ENCODE assay signal across 19 cellular contexts in the genomic region with DNA sequence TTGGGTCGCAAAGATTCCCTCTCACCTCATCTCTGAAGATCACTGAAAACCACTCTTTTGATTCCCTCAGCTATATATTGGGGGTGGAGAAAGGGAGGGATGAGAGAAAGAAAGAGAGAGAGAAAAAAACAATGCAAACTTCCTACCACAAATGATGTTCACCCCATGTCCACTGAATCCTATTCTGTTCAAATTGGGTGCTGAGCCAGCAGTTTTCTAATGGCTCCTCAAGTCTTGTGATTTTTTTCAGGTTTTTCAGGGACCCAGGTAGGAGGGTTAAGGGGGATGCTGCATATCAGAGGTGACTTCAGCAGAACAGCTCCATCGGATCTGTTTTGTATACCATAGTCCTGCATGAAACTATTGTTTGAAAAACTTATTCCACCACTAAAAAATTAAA.
A peak's percentile ranks its signal among the peaks of the same experiment; 100 is the strongest.
DNase-seq lines count a peak whose midpoint lies in the region; FAIRE-seq and TF ChIP-seq lines count a peak whose summit lies in the region.
"Had no signal": no experiment of that assay in that cellular context is flagged by ENCODE, and none has a peak within 500 bp of the region (broad histone marks: within the 10 kb centered on the region; RNA-seq: fewer than 3 reads in every experiment).

No MANE protein-coding gene starts in this region.

- H3K27ac Mint-ChIP-seq in Calu3 (ENCODE audit: unreplicated experiment) (peak overlapping the region; percentile 99), astrocyte (ENCODE audit: unreplicated experiment) (peak overlapping the region; percentile 38)
- H3K27ac Mint-ChIP-seq: activated naive CD4-positive, alpha-beta T cell treated with anti-CD3 and anti-CD28 coated beads, Interleukin-2, amount 50 U/mL, for 24 hours; activated T-helper 1 cell treated with anti-CD3 and anti-CD28 coated beads, Interleukin-12 subunit alpha, Interleukin-12 subunit beta, Interleukin-2, Interleukin-4 antibody, amounts not matched to agents 30 ng/mL and 10 ng/mL and 1 ng/mL, durations not matched to agents 14 hours and 24 hours and 36 hours; H9 had no signal

- POLR2A ChIA-PET in A673 (lab: Charles Lee; ENCODE audit: low non-redundant PET) = no interaction called here

- BruUV-seq in Calu3 (replicated peaks; lab: Mats Ljungman, UMichigan) (no TSS peak), A673 (replicated peaks; lab: Mats Ljungman, UMichigan) (no TSS peak)

- no peaks in the 10 kb centered on the region for H3K27me3 Mint-ChIP-seq in Calu3 (ENCODE audit: unreplicated experiment)
- H3K27me3 Mint-ChIP-seq in astrocyte (ENCODE audit: low read depth, unreplicated experiment) = no peaks in the 10 kb centered on the region
- H3K27me3 Mint-ChIP-seq: activated naive CD4-positive, alpha-beta T cell treated with anti-CD3 and anti-CD28 coated beads, Interleukin-2, amount 50 U/mL, for 24 hours had no signal

- no peaks in the 10 kb centered on the region for H3K9me3 Mint-ChIP-seq in Calu3 (ENCODE audit: low read depth, unreplicated experiment)
- H3K9me3 Mint-ChIP-seq in astrocyte (ENCODE audit: unreplicated experiment) = no peaks in the 10 kb centered on the region
- H3K9me3 Mint-ChIP-seq: activated naive CD4-positive, alpha-beta T cell treated with anti-CD3 and anti-CD28 coated beads, Interleukin-2, amount 50 U/mL, for 24 hours; H9 had no signal

- TF ChIP-seq CTCF in Calu3 (IDR thresholded peaks at IDR 0.05; ENCODE audit: unreplicated experiment) = no peak
- TF ChIP-seq CTCF in astrocyte (IDR thresholded peaks at IDR 0.05; ENCODE audit: insufficient read depth, low read depth, low read length) = no peak
- TF ChIP-seq CTCF in keratinocyte (optimal IDR thresholded peaks at IDR 0.05 in 1 of 3, IDR thresholded peaks at IDR 0.05 in 1 of 3, conservative IDR thresholded peaks at IDR 0.05 in 1 of 3; ENCODE audit: extremely low read depth in 1 of 3, insufficient read depth in 2 of 3, low read length in 3 of 3) = no peak
- TF ChIP-seq CTCF in smooth muscle cell (IDR thresholded peaks at IDR 0.05; ENCODE audit: borderline replicate concordance, insufficient read depth, poor library complexity, severe bottlenecking) = no peak
- no peak for TF ChIP-seq CTCF in GM13977 (IDR thresholded peaks at IDR 0.05; ENCODE audit: extremely low read depth, insufficient read depth, missing control alignments)
- no peak for TF ChIP-seq CTCF in A673 (conservative IDR thresholded peaks at IDR 0.05; ENCODE audit: low read depth, low read length)

- H3K4me1 Mint-ChIP-seq in Calu3 (ENCODE audit: low read depth, unreplicated experiment) = peaks cover 82% of the 10 kb centered on the region
- peaks cover 27% of the 10 kb centered on the region for H3K4me1 Mint-ChIP-seq in astrocyte (ENCODE audit: low read depth, unreplicated experiment)
- H3K4me1 Mint-ChIP-seq: activated naive CD4-positive, alpha-beta T cell treated with anti-CD3 and anti-CD28 coated beads, Interleukin-2, amount 50 U/mL, for 24 hours had no signal

- H3K9ac ChIP-seq in astrocyte (ENCODE audit: low read length) = no peak overlapping the region
- H3K9ac ChIP-seq in keratinocyte (ENCODE audit: control insufficient read depth, extremely low read depth, insufficient read depth, low read length) = peak overlapping the region; percentile 71
- peak overlapping the region; percentile 74 for H3K9ac ChIP-seq in smooth muscle cell (ENCODE audit: low read depth)

- H3K9me1 ChIP-seq in keratinocyte (ENCODE audit: control insufficient read depth, extremely low read depth, insufficient read depth, low read length) = no peaks in the 10 kb centered on the region

- no peak for FAIRE-seq in astrocyte (lab: Jason Lieb, UNC)
- no peak for FAIRE-seq in keratinocyte (lab: Jason Lieb, UNC)

- CTCF ChIA-PET in Calu3 (lab: Charles Lee) = interaction anchor here (0.5 to 2.4 kb wide), 18 partner anchors 9 to 456 kb away, joined by 3 to 13 read pairs (median 4); no protein-coding TSS in a partner anchor
- CTCF ChIA-PET in A673 (lab: Charles Lee) = no interaction called here

- H3K36me3 ChIP-seq in astrocyte (ENCODE audit: insufficient read depth, low read length) = no peaks in the 10 kb centered on the region
- no peaks in the 10 kb centered on the region for H3K36me3 ChIP-seq in keratinocyte (ENCODE audit: control insufficient read depth in 2 of 2, extremely low read depth in 1 of 2, insufficient read depth in 2 of 2, low read length in 2 of 2)
- no peaks in the 10 kb centered on the region for H3K36me3 ChIP-seq in smooth muscle cell (ENCODE audit: low read depth)
- H3K36me3 ChIP-seq in A673 (ENCODE audit: insufficient read depth, low read length, poor library complexity, severe bottlenecking) = no peaks in the 10 kb centered on the region

- H3K4me3 ChIP-seq in astrocyte (ENCODE audit: insufficient read depth, low read depth, low read length) (no peak overlapping the region), keratinocyte (ENCODE audit: control insufficient read depth in 2 of 3, extremely low read depth in 1 of 3, insufficient read depth in 2 of 3, low read depth in 1 of 3, low read length in 3 of 3) (no peak overlapping the region), smooth muscle cell (no peak overlapping the region), A673 (ENCODE audit: low read depth, low read length, poor library complexity, severe bottlenecking) (no peak overlapping the region)
- H3K4me3 ChIP-seq: mucosa of descending colon had no signal

- H4K20me1 ChIP-seq in astrocyte (ENCODE audit: insufficient read depth, low read length) (no peaks in the 10 kb centered on the region), keratinocyte (ENCODE audit: control insufficient read depth, extremely low read depth, insufficient read depth, low read length) (no peaks in the 10 kb centered on the region), smooth muscle cell (ENCODE audit: low read depth) (no peaks in the 10 kb centered on the region)

- peaks cover 3% of the 10 kb centered on the region for H3K27me3 ChIP-seq in astrocyte (ENCODE audit: insufficient read depth, low read length)
- H3K27me3 ChIP-seq in keratinocyte (ENCODE audit: control insufficient read depth, extremely low read depth, insufficient read depth, low read length) = no peaks in the 10 kb centered on the region
- peaks cover 10% of the 10 kb centered on the region for H3K27me3 ChIP-seq in smooth muscle cell (ENCODE audit: low read depth)
- no peaks in the 10 kb centered on the region for H3K27me3 ChIP-seq in A673 (replicated peaks; ENCODE audit: insufficient read depth, low read depth, low read length, poor library complexity)

- DNase-seq in Calu3 = no peak
- no peak for DNase-seq in astrocyte (ENCODE audit: low read depth)
- no peak for DNase-seq in keratinocyte (ENCODE audit: low read depth, low spot score)
- no peak for DNase-seq in smooth muscle cell (lab: John Stamatoyannopoulos, UW; ENCODE audit: unreplicated experiment)
- no peak for DNase-seq in middle frontal gyrus (ENCODE audit: extremely low spot score, low spot score)
- no peak for DNase-seq in AG08395 (ENCODE audit: low spot score)
- no peak for DNase-seq in GM13977 (ENCODE audit: low spot score)
- no peak for DNase-seq in A673 (ENCODE audit: low spot score)
- DNase-seq: activated CD4-positive, CD25-positive, alpha-beta regulatory T cell treated with anti-CD3 and anti-CD28 coated beads, Interleukin-2, amount 50 U/mL, for 72 hours; aorta; DMS79 treated with DMSO at 0.1 percent for 48 hours; effector memory CD4-positive, alpha-beta T cell; H9; mucosa of descending colon; NCI-H1105; NCI-H524 treated with DMSO at 0.1 percent for 48 hours; stimulated activated CD8-positive, alpha-beta memory T cell treated with anti-CD3 and anti-CD28 coated beads, Interleukin-4, amount 100 ng/mL, for 48 hours had no signal

- H3K4me1 ChIP-seq in astrocyte (ENCODE audit: insufficient read depth, low read length) = peaks cover 18% of the 10 kb centered on the region
- H3K4me1 ChIP-seq in keratinocyte (ENCODE audit: control insufficient read depth, extremely low read depth, insufficient read depth, low read length) = peaks cover 54% of the 10 kb centered on the region
- H3K4me1 ChIP-seq in smooth muscle cell (ENCODE audit: low read depth) = no peaks in the 10 kb centered on the region
- no peaks in the 10 kb centered on the region for H3K4me1 ChIP-seq in A673 (ENCODE audit: insufficient read depth, low read length, poor library complexity, severe bottlenecking)

- intact Hi-C loops in Calu3 (cut with micrococcal nuclease; ENCODE audit: unreplicated experiment) = loop anchor here (2.0 to 5.0 kb wide), 3 partner anchors 32 to 70 kb away; no protein-coding TSS in a partner anchor
- intact Hi-C loops in A673 (cut with micrococcal nuclease; ENCODE audit: unreplicated experiment) = no loop called here

- H3F3A ChIP-seq in smooth muscle cell (ENCODE audit: low read depth) = no peaks in the 10 kb centered on the region

- H3K27ac ChIP-seq in astrocyte (ENCODE audit: low read depth, low read length) (no peak overlapping the region), keratinocyte (ENCODE audit: control insufficient read depth, insufficient read depth, low read length) (peak overlapping the region; percentile 90), smooth muscle cell (ENCODE audit: low read depth) (no peak overlapping the region), A673 (ENCODE audit: low read depth, low read length, poor library complexity, severe bottlenecking) (no peak overlapping the region)

- H3K36me3 Mint-ChIP-seq in Calu3 (ENCODE audit: insufficient read depth, unreplicated experiment) (peaks cover 26% of the 10 kb centered on the region), astrocyte (ENCODE audit: low read depth, unreplicated experiment) (no peaks in the 10 kb centered on the region)
- H3K36me3 Mint-ChIP-seq: activated naive CD4-positive, alpha-beta T cell treated with anti-CD3 and anti-CD28 coated beads, Interleukin-2, amount 50 U/mL, for 24 hours had no signal

- no peak overlapping the region for H3K4me2 ChIP-seq in astrocyte (ENCODE audit: low read length)
- no peak overlapping the region for H3K4me2 ChIP-seq in keratinocyte (ENCODE audit: control insufficient read depth, extremely low read depth, insufficient read depth, low read depth, low read length)
- H3K4me2 ChIP-seq in smooth muscle cell = no peak overlapping the region

- no peaks in the 10 kb centered on the region for H3K9me3 ChIP-seq in astrocyte (ENCODE audit: insufficient read depth, low read depth, low read length)
- no peaks in the 10 kb centered on the region for H3K9me3 ChIP-seq in keratinocyte (ENCODE audit: control insufficient read depth, low read depth, low read length)
- no peaks in the 10 kb centered on the region for H3K9me3 ChIP-seq in smooth muscle cell (replicated peaks; ENCODE audit: low read depth)
- H3K9me3 ChIP-seq in A673 (ENCODE audit: low read depth, low read length, poor library complexity, severe bottlenecking) = no peaks in the 10 kb centered on the region
- H3K9me3 ChIP-seq: mucosa of descending colon had no signal

- H3K79me2 ChIP-seq in astrocyte (ENCODE audit: insufficient read depth, low read length) = no peaks in the 10 kb centered on the region
- H3K79me2 ChIP-seq in keratinocyte (ENCODE audit: control insufficient read depth, insufficient read depth, low read length) = no peaks in the 10 kb centered on the region
- no peaks in the 10 kb centered on the region for H3K79me2 ChIP-seq in smooth muscle cell (ENCODE audit: low read depth)

- H3K4me3 Mint-ChIP-seq in Calu3 (ENCODE audit: low read depth, unreplicated experiment) = no peak overlapping the region
- no peak overlapping the region for H3K4me3 Mint-ChIP-seq in astrocyte (ENCODE audit: unreplicated experiment)
- H3K4me3 Mint-ChIP-seq: activated naive CD4-positive, alpha-beta T cell treated with anti-CD3 and anti-CD28 coated beads, Interleukin-2, amount 50 U/mL, for 24 hours; activated T-helper 1 cell treated with anti-CD3 and anti-CD28 coated beads, Interleukin-12 subunit alpha, Interleukin-12 subunit beta, Interleukin-2, Interleukin-4 antibody, amounts not matched to agents 30 ng/mL and 10 ng/mL and 1 ng/mL, durations not matched to agents 14 hours and 24 hours and 36 hours; H9 had no signal

- 98% methylated on average over 2 of the region's 2 CpGs for WGBS in smooth muscle cell (ENCODE audit: low lambda C conversion rate)

- H2AFZ ChIP-seq in astrocyte (ENCODE audit: low read depth, low read length) (no peak overlapping the region), keratinocyte (ENCODE audit: control insufficient read depth, low read length) (no peak overlapping the region), smooth muscle cell (ENCODE audit: low read depth) (no peak overlapping the region)

- dilution Hi-C loops in keratinocyte (cut with MboI; ENCODE audit: extremely low pct_ligation_motif_present, low sequenced_read_pairs) = no loop called here

- in situ Hi-C loops in GM13977 (cut with MboI; ENCODE audit: low pct_unique_long_range_greater_than_20kb, low sequenced_read_pairs, unreplicated experiment) = no loop called here
